ENCODE assay signal across 1 cellular context in genomic region chr5:124651663-124652513, GRCh38.
TF ChIP-seq lines count a peak whose summit lies in the region.

No MANE protein-coding gene starts in this region.

TF ChIP-seq in WTC11, 78 proteins besides CTCF, POLR2A, EP300 and RAD21 (continued from another document and continues in another):
- TF ChIP-seq ATF2 (CRISPR knock-in tag; IDR thresholded peaks at IDR 0.05; ENCODE audit: borderline replicate concordance, low read depth): no peak
- TF ChIP-seq SP1 (CRISPR knock-in tag; conservative IDR thresholded peaks at IDR 0.05): no peak
- TF ChIP-seq HMGXB4 (CRISPR knock-in tag; IDR thresholded peaks at IDR 0.05): no peak
- no peak for TF ChIP-seq HMGA2 (CRISPR knock-in tag; IDR thresholded peaks at IDR 0.05)
- TF ChIP-seq JAZF1 (CRISPR knock-in tag; IDR thresholded peaks at IDR 0.05): no peak
- TF ChIP-seq, protein P1, sequence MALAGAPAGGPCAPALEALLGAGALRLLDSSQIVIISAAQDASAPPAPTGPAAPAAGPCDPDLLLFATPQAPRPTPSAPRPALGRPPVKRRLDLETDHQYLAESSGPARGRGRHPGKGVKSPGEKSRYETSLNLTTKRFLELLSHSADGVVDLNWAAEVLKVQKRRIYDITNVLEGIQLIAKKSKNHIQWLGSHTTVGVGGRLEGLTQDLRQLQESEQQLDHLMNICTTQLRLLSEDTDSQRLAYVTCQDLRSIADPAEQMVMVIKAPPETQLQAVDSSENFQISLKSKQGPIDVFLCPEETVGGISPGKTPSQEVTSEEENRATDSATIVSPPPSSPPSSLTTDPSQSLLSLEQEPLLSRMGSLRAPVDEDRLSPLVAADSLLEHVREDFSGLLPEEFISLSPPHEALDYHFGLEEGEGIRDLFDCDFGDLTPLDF (CRISPR knock-in tag; IDR thresholded peaks at IDR 0.05): no peak
- TF ChIP-seq MXD4 (CRISPR knock-in tag; IDR thresholded peaks at IDR 0.05; ENCODE audit: borderline replicate concordance): no peak
- TF ChIP-seq JUN (CRISPR knock-in tag; IDR thresholded peaks at IDR 0.05): no peak; the same call in 1 of the 2 replicates
- TF ChIP-seq CREB1 (CRISPR knock-in tag; IDR thresholded peaks at IDR 0.05): peak; percentile 80
- TF ChIP-seq ZNF512 (CRISPR knock-in tag; IDR thresholded peaks at IDR 0.05; ENCODE audit: borderline replicate concordance): no peak
- TF ChIP-seq, protein P2, sequence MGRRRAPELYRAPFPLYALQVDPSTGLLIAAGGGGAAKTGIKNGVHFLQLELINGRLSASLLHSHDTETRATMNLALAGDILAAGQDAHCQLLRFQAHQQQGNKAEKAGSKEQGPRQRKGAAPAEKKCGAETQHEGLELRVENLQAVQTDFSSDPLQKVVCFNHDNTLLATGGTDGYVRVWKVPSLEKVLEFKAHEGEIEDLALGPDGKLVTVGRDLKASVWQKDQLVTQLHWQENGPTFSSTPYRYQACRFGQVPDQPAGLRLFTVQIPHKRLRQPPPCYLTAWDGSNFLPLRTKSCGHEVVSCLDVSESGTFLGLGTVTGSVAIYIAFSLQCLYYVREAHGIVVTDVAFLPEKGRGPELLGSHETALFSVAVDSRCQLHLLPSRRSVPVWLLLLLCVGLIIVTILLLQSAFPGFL (CRISPR knock-in tag; IDR thresholded peaks at IDR 0.05; ENCODE audit: borderline replicate concordance): no peak
- TF ChIP-seq, protein P3, sequence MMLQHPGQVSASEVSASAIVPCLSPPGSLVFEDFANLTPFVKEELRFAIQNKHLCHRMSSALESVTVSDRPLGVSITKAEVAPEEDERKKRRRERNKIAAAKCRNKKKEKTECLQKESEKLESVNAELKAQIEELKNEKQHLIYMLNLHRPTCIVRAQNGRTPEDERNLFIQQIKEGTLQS (CRISPR knock-in tag; conservative IDR thresholded peaks at IDR 0.05): no peak
- TF ChIP-seq FOXP1 (CRISPR knock-in tag; IDR thresholded peaks at IDR 0.05; ENCODE audit: borderline replicate concordance): peak; percentile 83
- TF ChIP-seq, protein P4, sequence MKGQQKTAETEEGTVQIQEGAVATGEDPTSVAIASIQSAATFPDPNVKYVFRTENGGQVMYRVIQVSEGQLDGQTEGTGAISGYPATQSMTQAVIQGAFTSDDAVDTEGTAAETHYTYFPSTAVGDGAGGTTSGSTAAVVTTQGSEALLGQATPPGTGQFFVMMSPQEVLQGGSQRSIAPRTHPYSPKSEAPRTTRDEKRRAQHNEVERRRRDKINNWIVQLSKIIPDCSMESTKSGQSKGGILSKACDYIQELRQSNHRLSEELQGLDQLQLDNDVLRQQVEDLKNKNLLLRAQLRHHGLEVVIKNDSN (CRISPR knock-in tag; IDR thresholded peaks at IDR 0.05): no peak
- TF ChIP-seq TCF7 (CRISPR knock-in tag; IDR thresholded peaks at IDR 0.05; ENCODE audit: low read depth): no peak
- TF ChIP-seq GRHL2 (CRISPR knock-in tag; IDR thresholded peaks at IDR 0.05; ENCODE audit: insufficient replicate concordance, severe bottlenecking): no peak
- no peak for TF ChIP-seq OVOL2 (CRISPR knock-in tag; IDR thresholded peaks at IDR 0.05; ENCODE audit: borderline replicate concordance)
- no peak for TF ChIP-seq SMAD4 (CRISPR knock-in tag; IDR thresholded peaks at IDR 0.05)
- TF ChIP-seq NFE2L1 (CRISPR knock-in tag; IDR thresholded peaks at IDR 0.05): no peak
- TF ChIP-seq NR2C2 (CRISPR knock-in tag; IDR thresholded peaks at IDR 0.05): no peak
- no peak for TF ChIP-seq ZNF263 (CRISPR knock-in tag; IDR thresholded peaks at IDR 0.05; ENCODE audit: low read depth)
- TF ChIP-seq ELF4 (CRISPR knock-in tag; IDR thresholded peaks at IDR 0.05; ENCODE audit: low read depth): no peak
- TF ChIP-seq ZNF219 (CRISPR knock-in tag; IDR thresholded peaks at IDR 0.05; ENCODE audit: borderline replicate concordance): no peak
- TF ChIP-seq ZNF671 (CRISPR knock-in tag; IDR thresholded peaks at IDR 0.05): no peak
- no peak for TF ChIP-seq ATF6 (CRISPR knock-in tag; IDR thresholded peaks at IDR 0.05)
- TF ChIP-seq, protein P5, sequence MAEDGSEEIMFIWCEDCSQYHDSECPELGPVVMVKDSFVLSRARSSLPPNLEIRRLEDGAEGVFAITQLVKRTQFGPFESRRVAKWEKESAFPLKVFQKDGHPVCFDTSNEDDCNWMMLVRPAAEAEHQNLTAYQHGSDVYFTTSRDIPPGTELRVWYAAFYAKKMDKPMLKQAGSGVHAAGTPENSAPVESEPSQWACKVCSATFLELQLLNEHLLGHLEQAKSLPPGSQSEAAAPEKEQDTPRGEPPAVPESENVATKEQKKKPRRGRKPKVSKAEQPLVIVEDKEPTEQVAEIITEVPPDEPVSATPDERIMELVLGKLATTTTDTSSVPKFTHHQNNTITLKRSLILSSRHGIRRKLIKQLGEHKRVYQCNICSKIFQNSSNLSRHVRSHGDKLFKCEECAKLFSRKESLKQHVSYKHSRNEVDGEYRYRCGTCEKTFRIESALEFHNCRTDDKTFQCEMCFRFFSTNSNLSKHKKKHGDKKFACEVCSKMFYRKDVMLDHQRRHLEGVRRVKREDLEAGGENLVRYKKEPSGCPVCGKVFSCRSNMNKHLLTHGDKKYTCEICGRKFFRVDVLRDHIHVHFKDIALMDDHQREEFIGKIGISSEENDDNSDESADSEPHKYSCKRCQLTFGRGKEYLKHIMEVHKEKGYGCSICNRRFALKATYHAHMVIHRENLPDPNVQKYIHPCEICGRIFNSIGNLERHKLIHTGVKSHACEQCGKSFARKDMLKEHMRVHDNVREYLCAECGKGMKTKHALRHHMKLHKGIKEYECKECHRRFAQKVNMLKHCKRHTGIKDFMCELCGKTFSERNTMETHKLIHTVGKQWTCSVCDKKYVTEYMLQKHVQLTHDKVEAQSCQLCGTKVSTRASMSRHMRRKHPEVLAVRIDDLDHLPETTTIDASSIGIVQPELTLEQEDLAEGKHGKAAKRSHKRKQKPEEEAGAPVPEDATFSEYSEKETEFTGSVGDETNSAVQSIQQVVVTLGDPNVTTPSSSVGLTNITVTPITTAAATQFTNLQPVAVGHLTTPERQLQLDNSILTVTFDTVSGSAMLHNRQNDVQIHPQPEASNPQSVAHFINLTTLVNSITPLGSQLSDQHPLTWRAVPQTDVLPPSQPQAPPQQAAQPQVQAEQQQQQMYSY (CRISPR knock-in tag; IDR thresholded peaks at IDR 0.05): no peak
- TF ChIP-seq, protein P6, sequence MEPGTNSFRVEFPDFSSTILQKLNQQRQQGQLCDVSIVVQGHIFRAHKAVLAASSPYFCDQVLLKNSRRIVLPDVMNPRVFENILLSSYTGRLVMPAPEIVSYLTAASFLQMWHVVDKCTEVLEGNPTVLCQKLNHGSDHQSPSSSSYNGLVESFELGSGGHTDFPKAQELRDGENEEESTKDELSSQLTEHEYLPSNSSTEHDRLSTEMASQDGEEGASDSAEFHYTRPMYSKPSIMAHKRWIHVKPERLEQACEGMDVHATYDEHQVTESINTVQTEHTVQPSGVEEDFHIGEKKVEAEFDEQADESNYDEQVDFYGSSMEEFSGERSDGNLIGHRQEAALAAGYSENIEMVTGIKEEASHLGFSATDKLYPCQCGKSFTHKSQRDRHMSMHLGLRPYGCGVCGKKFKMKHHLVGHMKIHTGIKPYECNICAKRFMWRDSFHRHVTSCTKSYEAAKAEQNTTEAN (CRISPR knock-in tag; IDR thresholded peaks at IDR 0.05): no peak
- TF ChIP-seq RORB (CRISPR knock-in tag; IDR thresholded peaks at IDR 0.05): no peak
- TF ChIP-seq, protein P7, sequence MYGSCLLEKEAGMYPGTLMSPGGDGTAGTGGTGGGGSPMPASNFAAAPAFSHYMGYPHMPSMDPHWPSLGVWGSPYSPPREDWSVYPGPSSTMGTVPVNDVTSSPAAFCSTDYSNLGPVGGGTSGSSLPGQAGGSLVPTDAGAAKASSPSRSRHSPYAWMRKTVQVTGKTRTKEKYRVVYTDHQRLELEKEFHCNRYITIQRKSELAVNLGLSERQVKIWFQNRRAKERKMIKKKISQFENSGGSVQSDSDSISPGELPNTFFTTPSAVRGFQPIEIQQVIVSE (CRISPR knock-in tag; IDR thresholded peaks at IDR 0.05; ENCODE audit: borderline replicate concordance): no peak
- no peak for TF ChIP-seq NR3C1 (CRISPR knock-in tag; conservative IDR thresholded peaks at IDR 0.05; ENCODE audit: low read depth)
- TF ChIP-seq GABPB1 (CRISPR knock-in tag; IDR thresholded peaks at IDR 0.05): no peak
- TF ChIP-seq PRRX2 (CRISPR knock-in tag; IDR thresholded peaks at IDR 0.05): no peak
- TF ChIP-seq, protein P8, sequence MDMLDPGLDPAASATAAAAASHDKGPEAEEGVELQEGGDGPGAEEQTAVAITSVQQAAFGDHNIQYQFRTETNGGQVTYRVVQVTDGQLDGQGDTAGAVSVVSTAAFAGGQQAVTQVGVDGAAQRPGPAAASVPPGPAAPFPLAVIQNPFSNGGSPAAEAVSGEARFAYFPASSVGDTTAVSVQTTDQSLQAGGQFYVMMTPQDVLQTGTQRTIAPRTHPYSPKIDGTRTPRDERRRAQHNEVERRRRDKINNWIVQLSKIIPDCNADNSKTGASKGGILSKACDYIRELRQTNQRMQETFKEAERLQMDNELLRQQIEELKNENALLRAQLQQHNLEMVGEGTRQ (CRISPR knock-in tag; IDR thresholded peaks at IDR 0.05): no peak
- no peak for TF ChIP-seq RELA (CRISPR knock-in tag; IDR thresholded peaks at IDR 0.05; ENCODE audit: borderline replicate concordance)
- TF ChIP-seq GTF2I (CRISPR knock-in tag; conservative IDR thresholded peaks at IDR 0.05): no peak
- TF ChIP-seq, protein P9, sequence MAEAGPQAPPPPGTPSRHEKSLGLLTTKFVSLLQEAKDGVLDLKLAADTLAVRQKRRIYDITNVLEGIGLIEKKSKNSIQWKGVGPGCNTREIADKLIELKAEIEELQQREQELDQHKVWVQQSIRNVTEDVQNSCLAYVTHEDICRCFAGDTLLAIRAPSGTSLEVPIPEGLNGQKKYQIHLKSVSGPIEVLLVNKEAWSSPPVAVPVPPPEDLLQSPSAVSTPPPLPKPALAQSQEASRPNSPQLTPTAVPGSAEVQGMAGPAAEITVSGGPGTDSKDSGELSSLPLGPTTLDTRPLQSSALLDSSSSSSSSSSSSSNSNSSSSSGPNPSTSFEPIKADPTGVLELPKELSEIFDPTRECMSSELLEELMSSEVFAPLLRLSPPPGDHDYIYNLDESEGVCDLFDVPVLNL (CRISPR knock-in tag; IDR thresholded peaks at IDR 0.05; ENCODE audit: borderline replicate concordance, low read depth): no peak
- TF ChIP-seq SMAD3 (CRISPR knock-in tag; IDR thresholded peaks at IDR 0.05; ENCODE audit: borderline replicate concordance): peak; percentile 65; the same call in 1 of the 2 replicates
- no peak for TF ChIP-seq ZBTB21 (CRISPR knock-in tag; IDR thresholded peaks at IDR 0.05; ENCODE audit: borderline replicate concordance)
- peak; percentile 58; the same call in 1 of the 2 replicates for TF ChIP-seq ZNF232 (CRISPR knock-in tag; IDR thresholded peaks at IDR 0.05)
